2 cellular contexts compared by ENCODE assay signal in genomic region chr12:42410345-42410744, GRCh38.
TF ChIP-seq lines count a peak whose summit lies in the region.

No MANE protein-coding gene starts in this region.

TF ChIP-seq in endothelial cell of umbilical vein, 7 proteins besides CTCF, POLR2A, EP300 and RAD21 (continued from another document):
- TF ChIP-seq MAX (IDR thresholded peaks at IDR 0.05; ENCODE audit: insufficient read depth, insufficient read length) (no peak), GATA2 (IDR thresholded peaks at IDR 0.05; ENCODE audit: insufficient read depth, insufficient read length, low read depth, low read length) (no peak)
TF ChIP-seq in endothelial cell of umbilical vein: peak in this region for 0.

TF ChIP-seq in HepG2, 621 proteins besides CTCF, POLR2A, EP300 and RAD21 (continued from another document):
- no peak for TF ChIP-seq ZBTB25 (CRISPR knock-in tag; IDR thresholded peaks at IDR 0.05)
- no peak for TF ChIP-seq RFXAP (CRISPR knock-in tag; IDR thresholded peaks at IDR 0.05; ENCODE audit: borderline replicate concordance)
